20 cellular contexts compared by ENCODE assay signal in the genomic region with DNA sequence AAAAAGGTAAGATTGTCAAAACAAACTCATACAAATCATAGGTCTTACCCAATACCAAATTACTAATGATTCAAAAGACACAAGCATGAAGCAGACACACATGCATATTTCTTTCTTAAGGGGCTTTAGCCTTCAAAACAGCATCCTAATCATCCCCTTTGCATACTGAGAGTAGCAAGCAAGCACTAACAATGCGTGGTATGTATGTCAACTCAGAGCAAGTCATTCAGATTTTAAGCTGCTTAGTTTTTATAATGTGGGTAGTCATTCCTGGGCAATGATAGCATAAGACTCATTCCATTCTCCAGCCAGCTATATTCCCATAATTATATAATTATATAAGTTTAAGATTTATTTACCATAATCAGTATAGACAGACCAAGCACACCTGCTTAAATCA.
DNase-seq lines count a peak whose midpoint lies in the region; ATAC-seq and TF ChIP-seq lines count a peak whose summit lies in the region.
"Had no signal": no experiment of that assay in that cellular context is flagged by ENCODE, and none has a peak within 500 bp of the region (broad histone marks: within the 10 kb centered on the region; RNA-seq: fewer than 3 reads in every experiment).

No MANE protein-coding gene starts in this region.

- H3K4me3 ChIP-seq in choroid plexus epithelial cell (ENCODE audit: low read depth, low read length) (no peak overlapping the region), dorsolateral prefrontal cortex (no peak overlapping the region)
- H3K4me3 ChIP-seq: cardiac muscle cell, thyroid gland had no signal

- no peaks in the 10 kb centered on the region for H3K27me3 ChIP-seq in dorsolateral prefrontal cortex
- H3K27me3 ChIP-seq: cardiac muscle cell, thyroid gland had no signal

- TF ChIP-seq CTCF in choroid plexus epithelial cell (conservative IDR thresholded peaks at IDR 0.05; ENCODE audit: low read depth, low read length) = no peak
- no peak for TF ChIP-seq CTCF in dorsolateral prefrontal cortex (IDR thresholded peaks at IDR 0.05 in 54 of 56, conservative IDR thresholded peaks at IDR 0.05 in 2 of 56; ENCODE audit: low read depth in 1 of 56, partially characterized antibody in 56 of 56)

- intact Hi-C loops in posterior vena cava (cut with DNase I) (no loop called here), dorsolateral prefrontal cortex (cut with DNase I) (no loop called here)

- no peak overlapping the region for H3K27ac ChIP-seq in dorsolateral prefrontal cortex
- H3K27ac ChIP-seq: cardiac muscle cell, thyroid gland had no signal

- ATAC-seq in HG02588 (IDR thresholded peaks at IDR 0.05; ENCODE audit: unreplicated experiment) = no peak
- ATAC-seq: left colon; natural killer cell treated with Interleukin-12 subunit alpha and Interleukin-12 subunit beta and Interleukin-15 and Interleukin-18, amount 100 ng/mL, for 72 hours had no signal

- DNase-seq in EL (peak; percentile 68), RKO (ENCODE audit: low spot score) (peak; percentile 15), choroid plexus epithelial cell (ENCODE audit: low read depth) (peak; percentile 65), non-pigmented ciliary epithelial cell (ENCODE audit: low read depth) (peak; percentile 66), NCI-H1105 treated with DMSO at 0.1 percent for 48 hours (lab: John Stamatoyannopoulos, UW) (no peak), posterior vena cava (ENCODE audit: low spot score) (no peak), dorsolateral prefrontal cortex (no peak)
- DNase-seq: activated CD4-positive, alpha-beta T cell treated with anti-CD3 and anti-CD28 coated beads for 4 hours; DMS53; erythroblast; glutamatergic neuron; left colon; NCI-H1417 treated with DMSO at 0.1 percent for 48 hours; NCI-H524 treated with DMSO at 0.1 percent for 48 hours; stimulated activated CD4-positive, alpha-beta T cell treated with anti-CD3 and anti-CD28 coated beads, Interleukin-2, amount 100 ng/mL, for 24 hours; stimulated activated naive CD4-positive, alpha-beta T cell treated with Interleukin-2 at 50 U/mL for 16 hours; thyroid gland had no signal

Comparison
In these comparisons a context has a peak if more than half of its experiments do, and no peak if none do; other contexts are left out.
1. DNase-seq: peak in EL (single experiment), RKO (single experiment), choroid plexus epithelial cell (single experiment) and non-pigmented ciliary epithelial cell (single experiment); none in NCI-H1105 treated with DMSO at 0.1 percent for 48 hours (single experiment), posterior vena cava (single experiment) and dorsolateral prefrontal cortex (0 of 10).